8 cellular contexts compared by ENCODE assay signal in the genomic region with DNA sequence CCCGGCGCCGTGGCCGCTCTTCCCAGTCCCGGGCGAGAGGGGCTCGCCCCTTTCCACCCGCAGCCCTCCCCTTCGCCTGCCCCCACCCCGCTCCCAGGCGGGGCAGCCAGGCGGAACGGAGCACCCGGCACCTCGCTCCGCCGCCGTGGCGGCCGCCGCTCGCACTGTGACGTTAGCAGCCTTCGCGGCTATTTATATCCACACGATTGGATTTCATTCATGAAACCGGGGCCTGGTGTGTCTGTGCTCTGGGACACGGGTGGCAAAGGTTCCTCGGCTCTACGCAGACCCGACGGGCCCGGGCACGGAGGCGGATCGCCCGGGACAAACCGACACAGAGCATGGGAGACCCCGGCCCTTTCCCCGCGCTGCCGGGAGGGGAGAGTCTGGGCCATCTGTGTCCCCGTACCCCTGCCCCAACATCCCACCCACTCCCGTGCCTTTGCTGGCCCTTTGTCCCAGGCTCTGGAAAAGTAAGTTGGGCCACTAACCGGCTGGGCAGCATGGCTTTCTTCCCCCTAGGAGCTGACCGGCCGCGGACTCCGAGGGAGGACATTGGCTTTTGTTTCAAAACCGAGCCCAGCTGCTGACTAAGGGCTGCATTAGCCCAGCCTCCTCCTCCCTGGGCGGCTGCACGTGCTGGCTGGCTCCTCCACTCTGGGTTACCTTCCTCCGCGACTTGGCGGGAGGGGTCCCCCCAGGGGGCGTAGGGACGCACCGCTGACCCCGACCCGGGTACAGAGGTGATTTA. TPM values are rescaled to one million over a fixed set of nuclear protein-coding genes. Genes with fewer than 3 reads are reported as not detected.
DNase-seq lines count a peak whose midpoint lies in the region; ATAC-seq and TF ChIP-seq lines count a peak whose summit lies in the region.

A gene with protein sequence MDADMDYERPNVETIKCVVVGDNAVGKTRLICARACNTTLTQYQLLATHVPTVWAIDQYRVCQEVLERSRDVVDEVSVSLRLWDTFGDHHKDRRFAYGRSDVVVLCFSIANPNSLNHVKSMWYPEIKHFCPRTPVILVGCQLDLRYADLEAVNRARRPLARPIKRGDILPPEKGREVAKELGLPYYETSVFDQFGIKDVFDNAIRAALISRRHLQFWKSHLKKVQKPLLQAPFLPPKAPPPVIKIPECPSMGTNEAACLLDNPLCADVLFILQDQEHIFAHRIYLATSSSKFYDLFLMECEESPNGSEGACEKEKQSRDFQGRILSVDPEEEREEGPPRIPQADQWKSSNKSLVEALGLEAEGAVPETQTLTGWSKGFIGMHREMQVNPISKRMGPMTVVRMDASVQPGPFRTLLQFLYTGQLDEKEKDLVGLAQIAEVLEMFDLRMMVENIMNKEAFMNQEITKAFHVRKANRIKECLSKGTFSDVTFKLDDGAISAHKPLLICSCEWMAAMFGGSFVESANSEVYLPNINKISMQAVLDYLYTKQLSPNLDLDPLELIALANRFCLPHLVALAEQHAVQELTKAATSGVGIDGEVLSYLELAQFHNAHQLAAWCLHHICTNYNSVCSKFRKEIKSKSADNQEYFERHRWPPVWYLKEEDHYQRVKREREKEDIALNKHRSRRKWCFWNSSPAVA (minus strand): TSS at position 27 of the 751 bp plus-strand sequence. CDS start 32,643 bp downstream, outside the sequence.

- H3K9me3 Mint-ChIP-seq in CD8-positive, alpha-beta memory T cell = peaks cover 0 to 2% (median 0%) of the 10 kb centered on the region in 5 donors

- peaks cover 15% of the 10 kb centered on the region for H3K4me1 ChIP-seq in CD8-positive, alpha-beta memory T cell (ENCODE audit: insufficient read depth, low read length)

- H3K36me3 Mint-ChIP-seq in CD8-positive, alpha-beta memory T cell = no peaks in the 10 kb centered on the region

- H3K4me3 ChIP-seq in CD8-positive, alpha-beta memory T cell (ENCODE audit: low read length) = peak within 1 kb of the TSS; percentile 38
- H3K4me3 ChIP-seq in HL-60 (replicated peaks; ENCODE audit: insufficient read depth, low read length) = peak within 1 kb of the TSS; percentile 58

- H3K27me3 Mint-ChIP-seq in CD8-positive, alpha-beta memory T cell = peaks cover 30 to 66% of the 10 kb centered on the region in 2 donors

- peak within 1 kb of the TSS; percentile 38 to 84 (median 59) for H3K4me3 Mint-ChIP-seq in CD8-positive, alpha-beta memory T cell

- H3K27ac ChIP-seq in CD8-positive, alpha-beta memory T cell (ENCODE audit: low read depth, low read length) = peak within 1 kb of the TSS; percentile 69
- peak within 1 kb of the TSS; percentile 77 for H3K27ac ChIP-seq in HL-60 (replicated peaks)

- H3K36me3 ChIP-seq in CD8-positive, alpha-beta memory T cell (ENCODE audit: insufficient read depth, low read length) = no peaks in the 10 kb centered on the region

- H3K9me3 ChIP-seq in CD8-positive, alpha-beta memory T cell (ENCODE audit: low read length) = no peaks in the 10 kb centered on the region

- DNase-seq in CD8-positive, alpha-beta memory T cell = peak in 1 of 5 donors; percentile 24
- DNase-seq in HL-60 (ENCODE audit: low read depth in 1 of 2, low spot score in 1 of 2) (peak; percentile 16 to 52), RKO (ENCODE audit: low spot score) (peak; percentile 65), brain pericyte (ENCODE audit: low read depth, low spot score) (peak; percentile 34), hippocampal formation (lab: John Stamatoyannopoulos, UW) (peak; percentile 79 to 81), posterior vena cava (ENCODE audit: low spot score) (peak; percentile 94), epidermal melanocyte (ENCODE audit: insufficient read length, low spot score) (no peak)

- peak within 1 kb of the TSS in 1 of 8 donors; percentile 15 for H3K27ac Mint-ChIP-seq in CD8-positive, alpha-beta memory T cell

- H3K4me1 Mint-ChIP-seq in CD8-positive, alpha-beta memory T cell = peaks cover 11 to 18% (median 15%) of the 10 kb centered on the region in 3 donors

- peaks cover 26% of the 10 kb centered on the region for H3K27me3 ChIP-seq in CD8-positive, alpha-beta memory T cell (ENCODE audit: insufficient read depth, low read length, poor library complexity, severe bottlenecking)
- H3K27me3 ChIP-seq in HL-60 (ENCODE audit: insufficient read depth, poor library complexity, severe bottlenecking) = no peaks in the 10 kb centered on the region

- POLR2A ChIA-PET in CD8-positive, alpha-beta memory T cell (lab: Charles Lee) = no interaction called here

- no peak for TF ChIP-seq CTCF in HL-60 (IDR thresholded peaks at IDR 0.05; ENCODE audit: insufficient read depth, low read length)

- intact Hi-C loops in posterior vena cava (cut with DNase I) = no loop called here

- peak; percentile 46 for ATAC-seq in GM19351 (IDR thresholded peaks at IDR 0.05; ENCODE audit: unreplicated experiment)

- CTCF ChIA-PET in CD8-positive, alpha-beta memory T cell (lab: Charles Lee) = interaction anchor here (1.6 kb wide), 1 partner anchor 20 kb away, joined by 3 read pairs; no protein-coding TSS in a partner anchor

RNA-seq across cellular contexts. Expression of the gene that starts here (rescaled TPM):
- under 1 TPM; 0.04 to 0.07 TPM for total RNA-seq in CD8-positive, alpha-beta memory T cell
- not detected for polyA plus RNA-seq in CD8-positive, alpha-beta memory T cell
- total RNA-seq in posterior vena cava = 10 to 100 TPM; 14.3 to 15.4 TPM

Comparison
In these comparisons a context has a peak if more than half of its experiments do, and no peak if none do; other contexts are left out.
1. RNA of the gene that starts here (total RNA-seq): 14.3 to 15.4 TPM in posterior vena cava; 0.04 to 0.07 TPM in CD8-positive, alpha-beta memory T cell; every median in the first group is over 10 times any median in the second.